Comparison of ENCODE assay signal across 14 cellular contexts in the genomic region with DNA sequence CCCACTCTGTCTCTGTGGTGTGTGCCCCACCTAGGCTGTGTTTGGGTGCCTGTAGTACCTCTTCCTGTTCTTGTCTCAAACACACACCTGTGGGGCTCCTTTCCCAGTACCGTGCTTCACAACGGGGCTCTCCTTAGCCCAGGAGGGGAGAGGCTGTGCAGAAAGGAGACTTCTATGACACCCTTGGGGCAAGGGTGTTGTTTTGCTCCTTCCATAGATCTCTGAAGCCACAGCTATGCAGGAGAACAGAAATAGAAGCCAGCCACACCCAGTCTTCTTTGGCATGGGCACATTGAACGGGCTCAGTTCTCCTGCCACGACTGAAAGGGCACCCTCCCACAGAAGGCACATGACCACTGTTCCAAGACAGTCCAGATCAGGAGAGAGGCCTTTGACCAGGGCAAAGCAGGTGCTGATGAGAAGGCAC.
DNase-seq lines count a peak whose midpoint lies in the region; ATAC-seq and TF ChIP-seq lines count a peak whose summit lies in the region.
"Had no signal": no experiment of that assay in that cellular context is flagged by ENCODE, and none has a peak within 500 bp of the region (broad histone marks: within the 10 kb centered on the region; RNA-seq: fewer than 3 reads in every experiment).

No MANE protein-coding gene starts in this region.

- TF ChIP-seq POLR2A in esophagus squamous epithelium (IDR thresholded peaks at IDR 0.05) = no peak

- H3K9me3 ChIP-seq in RWPE2 (ENCODE audit: severe bottlenecking) = no peaks in the 10 kb centered on the region
- H3K9me3 ChIP-seq in esophagus squamous epithelium = no peaks in the 10 kb centered on the region
- no peaks in the 10 kb centered on the region for H3K9me3 ChIP-seq in osteoblast (ENCODE audit: low read depth, low read length)
- H3K9me3 ChIP-seq: thoracic aorta had no signal

- H2AFZ ChIP-seq in osteoblast (ENCODE audit: low read length) = no peak overlapping the region

- TF ChIP-seq CTCF in RWPE2 (IDR thresholded peaks at IDR 0.05; ENCODE audit: poor library complexity, severe bottlenecking) (no peak), esophagus squamous epithelium (IDR thresholded peaks at IDR 0.05) (no peak), osteoblast (IDR thresholded peaks at IDR 0.05; ENCODE audit: extremely low read depth, low read depth, low read length) (no peak)

- no peak overlapping the region for H3K4me2 ChIP-seq in osteoblast (ENCODE audit: insufficient read depth, low read length)

- H4K20me1 ChIP-seq in osteoblast (ENCODE audit: insufficient read depth, low read length) = no peaks in the 10 kb centered on the region

- intact Hi-C loops in activated CD4-positive, alpha-beta T cell treated with anti-CD3 and anti-CD28 coated beads, Interleukin-2, amount 10 ng/mL, durations not matched to agents 24 days and 14 days (cut with micrococcal nuclease) = no loop called here
- intact Hi-C loops in esophagus squamous epithelium (cut with DNase I) = no loop called here

- H3K4me1 ChIP-seq in RWPE2 (ENCODE audit: insufficient read depth, poor library complexity, severe bottlenecking) (peaks cover 9% of the 10 kb centered on the region), esophagus squamous epithelium (peaks cover 5 to 24% (median 17%) of the 10 kb centered on the region in 3 donors), osteoblast (ENCODE audit: insufficient read depth, low read length) (no peaks in the 10 kb centered on the region)

- H3K36me3 ChIP-seq in RWPE2 (ENCODE audit: low read depth) (no peaks in the 10 kb centered on the region), esophagus squamous epithelium (no peaks in the 10 kb centered on the region), osteoblast (ENCODE audit: insufficient read depth, low read length) (no peaks in the 10 kb centered on the region)
- H3K36me3 ChIP-seq: thoracic aorta had no signal

- 21 to 22% methylated on average over 2 to 3 of the region's 4 CpGs for WGBS in esophagus squamous epithelium, 2 donors

- no peak overlapping the region for H3K4me3 ChIP-seq in RWPE2 (ENCODE audit: severe bottlenecking)
- no peak overlapping the region for H3K4me3 ChIP-seq in esophagus squamous epithelium
- no peak overlapping the region for H3K4me3 ChIP-seq in osteoblast (ENCODE audit: insufficient read depth, low read length)
- H3K4me3 ChIP-seq: thoracic aorta had no signal

- DNase-seq in activated CD4-positive, alpha-beta T cell treated with anti-CD3 and anti-CD28 coated beads, Interleukin-2, amount 10 ng/mL, durations not matched to agents 24 days and 14 days = peak; percentile 63
- no peak for DNase-seq in activated CD4-positive, alpha-beta T cell treated with anti-CD3 and anti-CD28 coated beads, Interleukin-2, amount 50 U/mL, for 1 hour
- DNase-seq in RWPE2 (ENCODE audit: low spot score) (no peak), esophagus squamous epithelium (lab: John Stamatoyannopoulos, UW) (no peak), renal cortical epithelial cell (ENCODE audit: low read depth) (peak; percentile 55), osteoblast (ENCODE audit: insufficient read length, low spot score, missing footprints) (no peak), SK-N-DZ (ENCODE audit: low spot score) (no peak)
- DNase-seq in stimulated activated CD4-positive, alpha-beta T cell treated with anti-CD3 and anti-CD28 coated beads, Interleukin-2, amount 100 ng/mL, for 48 hours = no peak
- DNase-seq: activated T-cell treated with anti-CD3 and anti-CD28 coated beads, Interleukin-2, amount 50 U/mL, for 72 hours; effector memory CD4-positive, alpha-beta T cell; H9; NCI-H226 had no signal

- H3K4me1 Mint-ChIP-seq in activated CD4-positive, alpha-beta T cell treated with anti-CD3 and anti-CD28 coated beads, Interleukin-2, amount 10 ng/mL, durations not matched to agents 24 days and 14 days = peaks cover 29% of the 10 kb centered on the region

- H3K79me2 ChIP-seq in osteoblast (ENCODE audit: insufficient read depth, low read length) = no peaks in the 10 kb centered on the region

- H3K9me3 Mint-ChIP-seq in activated CD4-positive, alpha-beta T cell treated with anti-CD3 and anti-CD28 coated beads, Interleukin-2, amount 10 ng/mL, durations not matched to agents 24 days and 14 days = peaks cover 22% of the 10 kb centered on the region
- H3K9me3 Mint-ChIP-seq: activated T-cell treated with anti-CD3 and anti-CD28 coated beads, Interleukin-2, amount 50 U/mL, for 72 hours; H9; natural killer cell treated with Interleukin-12 subunit alpha and Interleukin-12 subunit beta and Interleukin-15 and Interleukin-18, amount 100 ng/mL, for 72 hours had no signal

- H3K27ac Mint-ChIP-seq in activated CD4-positive, alpha-beta T cell treated with anti-CD3 and anti-CD28 coated beads, Interleukin-2, amount 10 ng/mL, durations not matched to agents 24 days and 14 days = peak overlapping the region; percentile 80
- H3K27ac Mint-ChIP-seq: activated T-cell treated with anti-CD3 and anti-CD28 coated beads, Interleukin-2, amount 50 U/mL, for 72 hours had no signal

- H3K27me3 Mint-ChIP-seq in activated CD4-positive, alpha-beta T cell treated with anti-CD3 and anti-CD28 coated beads, Interleukin-2, amount 10 ng/mL, durations not matched to agents 24 days and 14 days = no peaks in the 10 kb centered on the region

- no peaks in the 10 kb centered on the region for H3K27me3 ChIP-seq in RWPE2 (ENCODE audit: insufficient read depth, poor library complexity, severe bottlenecking)
- H3K27me3 ChIP-seq in esophagus squamous epithelium = no peaks in the 10 kb centered on the region
- peaks cover 3% of the 10 kb centered on the region for H3K27me3 ChIP-seq in osteoblast (ENCODE audit: insufficient read depth, low read length)

- no peak overlapping the region for H3K27ac ChIP-seq in RWPE2 (ENCODE audit: poor library complexity, severe bottlenecking)
- H3K27ac ChIP-seq in esophagus squamous epithelium = peak overlapping the region; percentile 61 to 72 (median 66)
- no peak overlapping the region for H3K27ac ChIP-seq in osteoblast (ENCODE audit: low read depth, low read length)
- H3K27ac ChIP-seq: thoracic aorta had no signal

- H3K36me3 Mint-ChIP-seq in activated CD4-positive, alpha-beta T cell treated with anti-CD3 and anti-CD28 coated beads, Interleukin-2, amount 10 ng/mL, durations not matched to agents 24 days and 14 days (ENCODE audit: low read depth) = peaks cover 3% of the 10 kb centered on the region
- H3K36me3 Mint-ChIP-seq: natural killer cell treated with Interleukin-12 subunit alpha and Interleukin-12 subunit beta and Interleukin-15 and Interleukin-18, amount 100 ng/mL, for 72 hours had no signal

- H3K4me3 Mint-ChIP-seq in activated CD4-positive, alpha-beta T cell treated with anti-CD3 and anti-CD28 coated beads, Interleukin-2, amount 10 ng/mL, durations not matched to agents 24 days and 14 days = peak overlapping the region; percentile 36
- H3K4me3 Mint-ChIP-seq: activated T-cell treated with anti-CD3 and anti-CD28 coated beads, Interleukin-2, amount 50 U/mL, for 72 hours; H9; natural killer cell treated with Interleukin-12 subunit alpha and Interleukin-12 subunit beta and Interleukin-15 and Interleukin-18, amount 100 ng/mL, for 72 hours had no signal

- peak; percentile 38; the same call in 2 of the 3 replicates for ATAC-seq in RWPE2 (ENCODE audit: low read depth)
- ATAC-seq: natural killer cell treated with Interleukin-12 subunit alpha and Interleukin-12 subunit beta and Interleukin-15 and Interleukin-18, amount 100 ng/mL, for 72 hours had no signal

Comparison
In these comparisons a context has a peak if more than half of its experiments do, and no peak if none do; other contexts are left out.
1. DNase-seq: peak in activated CD4-positive, alpha-beta T cell treated with anti-CD3 and anti-CD28 coated beads, Interleukin-2, amount 10 ng/mL, durations not matched to agents 24 days and 14 days (single experiment) and renal cortical epithelial cell (single experiment); none in activated CD4-positive, alpha-beta T cell treated with anti-CD3 and anti-CD28 coated beads, Interleukin-2, amount 50 U/mL, for 1 hour (single experiment), RWPE2 (single experiment), esophagus squamous epithelium (single experiment), osteoblast (single experiment), stimulated activated CD4-positive, alpha-beta T cell treated with anti-CD3 and anti-CD28 coated beads, Interleukin-2, amount 100 ng/mL, for 48 hours (0 of 2) and SK-N-DZ (single experiment).
2. H3K27ac ChIP-seq: peak in esophagus squamous epithelium (4 of 4); none in RWPE2 (single experiment) and osteoblast (single experiment).